21 cellular contexts compared by ENCODE assay signal in the genomic region with DNA sequence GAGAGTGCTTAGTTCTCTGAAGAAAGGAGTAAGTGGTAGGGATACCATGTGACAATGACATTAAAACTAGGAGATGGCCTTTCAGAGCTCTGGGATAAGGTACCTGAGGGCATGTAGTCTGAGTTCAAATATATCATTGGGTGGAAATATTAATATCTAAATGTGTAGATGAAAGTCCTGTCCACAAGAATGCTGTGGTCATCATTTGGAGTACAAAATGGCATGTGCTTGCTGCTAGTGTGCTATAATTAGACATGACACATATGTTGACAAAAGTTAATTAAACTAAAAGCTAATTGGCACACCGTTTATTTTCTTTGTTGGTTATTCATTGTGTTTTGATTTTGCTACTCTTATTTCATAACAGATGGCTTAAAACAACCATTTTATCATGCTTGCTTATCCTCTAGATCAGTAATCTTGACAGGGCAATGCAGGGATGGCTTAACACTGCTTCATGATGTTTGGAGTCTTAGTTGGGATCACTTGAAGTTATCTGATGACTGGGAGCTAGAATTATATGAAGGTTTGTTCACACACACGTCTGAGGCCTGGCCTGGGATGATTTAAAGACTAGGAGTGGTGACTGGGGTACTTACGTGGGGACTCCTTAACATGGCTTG.
"Had no signal": no experiment of that assay in that cellular context is flagged by ENCODE, and none has a peak within 500 bp of the region (broad histone marks: within the 10 kb centered on the region; RNA-seq: fewer than 3 reads in every experiment).

No MANE protein-coding gene starts in this region.

- H3K27ac Mint-ChIP-seq: dendritic cell treated with granulocyte-macrophage colony-stimulating factor and Interleukin-4, amounts not matched to agents 40 ng/mL and 50 ng/mL, for 4 days; effector memory CD8-positive, alpha-beta T cell; naive thymus-derived CD8-positive, alpha-beta T cell; stimulated activated naive B cell treated with anti-CD40 and anti-IgM and Interleukin-4, amounts not matched to agents 10 μg/mL and 1 μg/mL and 100 μg/mL, for 72 hours; stimulated activated naive CD8-positive, alpha-beta T cell treated with anti-CD3 and anti-CD28 coated beads, Interleukin-15, amount 100 ng/mL, for 72 hours had no signal

- H3K27me3 Mint-ChIP-seq: effector memory CD8-positive, alpha-beta T cell; naive thymus-derived CD8-positive, alpha-beta T cell; stimulated activated naive B cell treated with anti-CD40 and anti-IgM and Interleukin-4, amounts not matched to agents 10 μg/mL and 1 μg/mL and 100 μg/mL, for 72 hours; stimulated activated naive CD8-positive, alpha-beta T cell treated with anti-CD3 and anti-CD28 coated beads, Interleukin-15, amount 100 ng/mL, for 72 hours had no signal

- H3K4me1 Mint-ChIP-seq: naive thymus-derived CD8-positive, alpha-beta T cell; stimulated activated naive B cell treated with anti-CD40 and anti-IgM and Interleukin-4, amounts not matched to agents 10 μg/mL and 1 μg/mL and 100 μg/mL, for 72 hours had no signal

- H3K27me3 ChIP-seq: esophagus muscularis mucosa, neutrophil, testis, tibial nerve, upper lobe of right lung, vagina had no signal

- H3K4me1 ChIP-seq: esophagus muscularis mucosa, testis, tibial nerve, upper lobe of right lung, vagina had no signal

- H3K36me3 Mint-ChIP-seq: immature natural killer cell had no signal

- H3K9me3 Mint-ChIP-seq: dendritic cell treated with granulocyte-macrophage colony-stimulating factor and Interleukin-4, amounts not matched to agents 40 ng/mL and 50 ng/mL, for 4 days; effector memory CD8-positive, alpha-beta T cell; immature natural killer cell; naive thymus-derived CD8-positive, alpha-beta T cell; stimulated activated naive B cell treated with anti-CD40 and anti-IgM and Interleukin-4, amounts not matched to agents 10 μg/mL and 1 μg/mL and 100 μg/mL, for 72 hours; stimulated activated naive CD8-positive, alpha-beta T cell treated with anti-CD3 and anti-CD28 coated beads, Interleukin-15, amount 100 ng/mL, for 72 hours had no signal

- H3K27ac ChIP-seq: epithelial cell of prostate, esophagus muscularis mucosa, neutrophil, skin epidermis, testis, tibial nerve, upper lobe of right lung, vagina had no signal

- ATAC-seq: effector memory CD8-positive, alpha-beta T cell; left cardiac atrium; naive thymus-derived CD8-positive, alpha-beta T cell; sciatic nerve; stimulated activated naive B cell treated with anti-CD40 and anti-IgM and Interleukin-4, amounts not matched to agents 10 μg/mL and 1 μg/mL and 100 μg/mL, for 72 hours; stimulated activated naive CD8-positive, alpha-beta T cell treated with anti-CD3 and anti-CD28 coated beads, Interleukin-15, amount 100 ng/mL, for 72 hours; upper lobe of right lung had no signal

- H3K4me3 Mint-ChIP-seq: dendritic cell treated with granulocyte-macrophage colony-stimulating factor and Interleukin-4, amounts not matched to agents 40 ng/mL and 50 ng/mL, for 4 days; effector memory CD8-positive, alpha-beta T cell; immature natural killer cell; naive thymus-derived CD8-positive, alpha-beta T cell; stimulated activated naive B cell treated with anti-CD40 and anti-IgM and Interleukin-4, amounts not matched to agents 10 μg/mL and 1 μg/mL and 100 μg/mL, for 72 hours; stimulated activated naive CD8-positive, alpha-beta T cell treated with anti-CD3 and anti-CD28 coated beads, Interleukin-15, amount 100 ng/mL, for 72 hours had no signal

- H3K9me3 ChIP-seq: esophagus muscularis mucosa, neutrophil, testis, tibial nerve, upper lobe of right lung, vagina had no signal

- DNase-seq: effector memory CD8-positive, alpha-beta T cell; foreskin fibroblast; immature natural killer cell; kidney; left cardiac atrium; mesendoderm; naive thymus-derived CD8-positive, alpha-beta T cell; stimulated activated CD4-positive, alpha-beta T cell treated with anti-CD3 and anti-CD28 coated beads, Interleukin-2, amount 100 ng/mL, for 24 hours; stimulated activated CD4-positive, alpha-beta T cell treated with anti-CD3 and anti-CD28 coated beads, Interleukin-4, amount 100 ng/mL, for 4 hours; stimulated activated naive B cell treated with anti-CD40 and anti-IgM and Interleukin-4, amounts not matched to agents 10 μg/mL and 1 μg/mL and 100 μg/mL, for 72 hours; stimulated activated naive CD8-positive, alpha-beta T cell treated with anti-CD3 and anti-CD28 coated beads, Interleukin-15, amount 100 ng/mL, for 72 hours; testis; upper lobe of right lung had no signal

- H3K4me3 ChIP-seq: esophagus muscularis mucosa, skin epidermis, testis, tibial nerve, upper lobe of right lung, vagina had no signal

- H3K36me3 ChIP-seq: neutrophil had no signal
